In the genomic region with DNA sequence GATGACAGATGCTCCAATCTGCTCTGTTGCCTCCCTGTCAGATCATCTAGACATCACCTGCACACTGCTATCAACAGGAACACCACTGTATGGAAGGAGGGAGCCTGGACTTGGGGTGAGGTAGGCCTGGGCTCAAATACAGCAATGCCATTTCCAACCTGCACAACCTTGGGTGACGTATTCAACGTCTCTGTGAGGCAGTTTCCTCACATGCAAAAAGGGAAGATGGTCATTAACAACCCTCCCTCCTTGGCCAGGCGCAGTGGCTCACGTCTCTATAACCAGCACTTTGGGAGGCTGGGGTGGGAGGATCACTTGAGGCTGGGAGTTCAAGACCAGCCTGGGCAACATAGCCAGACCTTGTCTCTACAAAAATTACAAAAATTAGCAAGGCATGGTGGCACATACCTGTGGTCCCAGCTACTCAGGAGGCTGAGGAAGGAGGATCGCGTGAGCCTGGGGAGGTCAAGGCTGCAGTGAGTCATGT, we compare ENCODE assay signal across 10 cellular contexts. TPM values are rescaled to one million over a fixed set of nuclear protein-coding genes. Genes with fewer than 3 reads are reported as not detected.
DNase-seq lines count a peak whose midpoint lies in the region; ATAC-seq and TF ChIP-seq lines count a peak whose summit lies in the region.
"Had no signal": no experiment of that assay in that cellular context is flagged by ENCODE, and none has a peak within 500 bp of the region (broad histone marks: within the 10 kb centered on the region; RNA-seq: fewer than 3 reads in every experiment).

No MANE protein-coding gene starts in this region.

- no peak overlapping the region for H3K4me3 ChIP-seq in esophagus squamous epithelium

- 71 to 73% methylated on average over 3 to 6 of the region's 6 CpGs for WGBS in esophagus squamous epithelium, 2 donors

- no peak for TF ChIP-seq POLR2A in esophagus squamous epithelium (IDR thresholded peaks at IDR 0.05)

- H3K36me3 Mint-ChIP-seq in activated CD4-positive, alpha-beta T cell treated with anti-CD3 and anti-CD28 coated beads for 36 hours (ENCODE audit: low read depth): peaks cover 31% of the 10 kb centered on the region
- H3K36me3 Mint-ChIP-seq in T-helper 17 cell (ENCODE audit: low read depth): peaks cover 3% of the 10 kb centered on the region
- peaks cover 62% of the 10 kb centered on the region for H3K36me3 Mint-ChIP-seq in stimulated activated effector memory CD8-positive, alpha-beta T cell treated with anti-CD3 and anti-CD28 coated beads, Interleukin-12 subunit alpha, Interleukin-12 subunit beta, amount 100 ng/mL, for 72 hours

- H3K4me3 Mint-ChIP-seq in activated CD4-positive, alpha-beta T cell treated with anti-CD3 and anti-CD28 coated beads for 36 hours: no peak overlapping the region
- H3K4me3 Mint-ChIP-seq in T-helper 17 cell: peak overlapping the region; percentile 65
- peak overlapping the region; percentile 57 for H3K4me3 Mint-ChIP-seq in stimulated activated effector memory CD8-positive, alpha-beta T cell treated with anti-CD3 and anti-CD28 coated beads, Interleukin-12 subunit alpha, Interleukin-12 subunit beta, amount 100 ng/mL, for 72 hours

- TF ChIP-seq CTCF in esophagus squamous epithelium (IDR thresholded peaks at IDR 0.05): no peak

- H3K9me3 ChIP-seq in T-helper 17 cell (ENCODE audit: control insufficient read depth, low read length, poor library complexity, severe bottlenecking): no peaks in the 10 kb centered on the region
- no peaks in the 10 kb centered on the region for H3K9me3 ChIP-seq in esophagus squamous epithelium

- peaks cover 47% of the 10 kb centered on the region for H3K4me1 Mint-ChIP-seq in activated CD4-positive, alpha-beta T cell treated with anti-CD3 and anti-CD28 coated beads for 36 hours
- peaks cover 38% of the 10 kb centered on the region for H3K4me1 Mint-ChIP-seq in T-helper 17 cell
- peaks cover 53% of the 10 kb centered on the region for H3K4me1 Mint-ChIP-seq in stimulated activated effector memory CD8-positive, alpha-beta T cell treated with anti-CD3 and anti-CD28 coated beads, Interleukin-12 subunit alpha, Interleukin-12 subunit beta, amount 100 ng/mL, for 72 hours

- H3K36me3 ChIP-seq in esophagus squamous epithelium: peaks cover 5 to 50% (median 6%) of the 10 kb centered on the region in 3 donors

- H3K27ac ChIP-seq in esophagus squamous epithelium: peak overlapping the region; percentile 31 to 82 (median 54)

- intact Hi-C loops in activated CD4-positive, alpha-beta T cell treated with anti-CD3 and anti-CD28 coated beads for 36 hours (cut with DNase I, micrococcal nuclease): loop anchor here (1.0 to 2.0 kb wide), 4 partner anchors 13 to 35 kb away; partner anchors contain the start of genes ETHE1 (in 2 of the 2), IRGQ (in 1 of the 2), PINLYP (in 1 of the 2) and XRCC1 (in 1 of the 2)
- intact Hi-C loops in esophagus squamous epithelium (cut with DNase I): no loop called here

- no peaks in the 10 kb centered on the region for H3K9me3 Mint-ChIP-seq in activated CD4-positive, alpha-beta T cell treated with anti-CD3 and anti-CD28 coated beads for 36 hours (ENCODE audit: low read depth)
- no peaks in the 10 kb centered on the region for H3K9me3 Mint-ChIP-seq in stimulated activated effector memory CD8-positive, alpha-beta T cell treated with anti-CD3 and anti-CD28 coated beads, Interleukin-12 subunit alpha, Interleukin-12 subunit beta, amount 100 ng/mL, for 72 hours

- CTCF ChIA-PET in activated CD4-positive, alpha-beta T cell treated with anti-CD3 and anti-CD28 coated beads for 36 hours (lab: Charles Lee): interaction anchor here (0.7 to 1.2 kb wide), 2 partner anchors 31 to 43 kb away, joined by 3 to 4 read pairs; no protein-coding TSS in a partner anchor

- peak; percentile 8 for ATAC-seq in activated CD4-positive, alpha-beta T cell treated with anti-CD3 and anti-CD28 coated beads for 36 hours
- ATAC-seq in T-helper 17 cell: no peak
- no peak for ATAC-seq in stimulated activated effector memory CD8-positive, alpha-beta T cell treated with anti-CD3 and anti-CD28 coated beads, Interleukin-12 subunit alpha, Interleukin-12 subunit beta, amount 100 ng/mL, for 72 hours

- POLR2A ChIA-PET in activated CD4-positive, alpha-beta T cell treated with anti-CD3 and anti-CD28 coated beads for 36 hours (lab: Charles Lee): interaction anchor here (0.6 to 1.0 kb wide), 2 partner anchors 30 to 33 kb away, joined by 3 to 4 read pairs; partner anchors contain the start of gene IRGQ

- no peaks in the 10 kb centered on the region for H3K27me3 Mint-ChIP-seq in activated CD4-positive, alpha-beta T cell treated with anti-CD3 and anti-CD28 coated beads for 36 hours
- no peaks in the 10 kb centered on the region for H3K27me3 Mint-ChIP-seq in T-helper 17 cell

- H3K27ac Mint-ChIP-seq in activated CD4-positive, alpha-beta T cell treated with anti-CD3 and anti-CD28 coated beads for 36 hours: peak overlapping the region; percentile 94
- peak overlapping the region; percentile 96 for H3K27ac Mint-ChIP-seq in T-helper 17 cell
- H3K27ac Mint-ChIP-seq in stimulated activated effector memory CD8-positive, alpha-beta T cell treated with anti-CD3 and anti-CD28 coated beads, Interleukin-12 subunit alpha, Interleukin-12 subunit beta, amount 100 ng/mL, for 72 hours: peak overlapping the region; percentile 93

- peaks cover 5 to 12% (median 5%) of the 10 kb centered on the region in 3 donors for H3K4me1 ChIP-seq in esophagus squamous epithelium

- DNase-seq in activated CD4-positive, alpha-beta T cell treated with anti-CD3 and anti-CD28 coated beads for 36 hours: no peak
- no peak for DNase-seq in activated CD4-positive, alpha-beta T cell treated with anti-CD3 and anti-CD28 coated beads for 1 hour
- DNase-seq in T-helper 17 cell: no peak
- no peak for DNase-seq in esophagus squamous epithelium (lab: John Stamatoyannopoulos, UW)
- no peak for DNase-seq in stimulated activated effector memory CD8-positive, alpha-beta T cell treated with anti-CD3 and anti-CD28 coated beads, Interleukin-12 subunit alpha, Interleukin-12 subunit beta, amount 100 ng/mL, for 72 hours (ENCODE audit: low spot score in 2 of 2)
- no peak for DNase-seq in hippocampal formation (lab: John Stamatoyannopoulos, UW)
- no peak for DNase-seq in NCI-H226
- DNase-seq in SHP77 (lab: John Stamatoyannopoulos, UW): no peak
- DNase-seq: mesendoderm had no signal

- no peaks in the 10 kb centered on the region for H3K27me3 ChIP-seq in esophagus squamous epithelium

RNA-seq across cellular contexts. Expression of gene XRCC1, which starts 13.1 kb away (rescaled TPM):
- total RNA-seq in activated CD4-positive, alpha-beta T cell treated with anti-CD3 and anti-CD28 coated beads for 36 hours: 10 to 100 TPM; 31.6 to 40.0 TPM
- total RNA-seq in T-helper 17 cell (10 to 100 TPM; 37.9 to 38.9 TPM), esophagus squamous epithelium (10 to 100 TPM; 12.3 to 23.8 (median 18.6) TPM)

RNA-seq across cellular contexts. Expression of gene PINLYP, which starts 13.3 kb away (rescaled TPM):
- total RNA-seq in activated CD4-positive, alpha-beta T cell treated with anti-CD3 and anti-CD28 coated beads for 36 hours: 1 to 10 TPM; 3.5 to 3.6 TPM
- total RNA-seq in T-helper 17 cell: 1 to 10 TPM in 1 of 2 donors, under 1 TPM in 1; 0.52 to 1.5 TPM
- 10 to 100 TPM in 2 of 4 donors, 1 to 10 TPM in 2; 1.9 to 23.3 (median 9.3) TPM for total RNA-seq in esophagus squamous epithelium

RNA-seq across cellular contexts. Expression of gene ZNF575, which starts 29.3 kb away (rescaled TPM):
- total RNA-seq in activated CD4-positive, alpha-beta T cell treated with anti-CD3 and anti-CD28 coated beads for 36 hours: 1 to 10 TPM; 3.4 to 4.3 TPM
- total RNA-seq in T-helper 17 cell (1 to 10 TPM; 4.0 to 4.3 TPM), esophagus squamous epithelium (not detected)
- total RNA-seq: HT1080 had no signal

RNA-seq across cellular contexts. Expression of gene IRGQ, which starts 33.7 kb away (rescaled TPM):
- total RNA-seq in activated CD4-positive, alpha-beta T cell treated with anti-CD3 and anti-CD28 coated beads for 36 hours: 10 to 100 TPM; 11.1 to 16.4 TPM
- 10 to 100 TPM; 49.9 to 51.1 TPM for total RNA-seq in T-helper 17 cell
- total RNA-seq in esophagus squamous epithelium: 10 to 100 TPM in 3 of 4 donors, 1 to 10 TPM in 1; 9.6 to 18.4 (median 15.1) TPM

RNA-seq across cellular contexts. Expression of gene ZNF576, which starts 34.1 kb away (rescaled TPM):
- 10 to 100 TPM; 11.6 to 14.3 TPM for total RNA-seq in activated CD4-positive, alpha-beta T cell treated with anti-CD3 and anti-CD28 coated beads for 36 hours
- total RNA-seq in T-helper 17 cell (10 to 100 TPM in 1 of 2 donors, 1 to 10 TPM in 1; 7.9 to 11.1 TPM), esophagus squamous epithelium (10 to 100 TPM in 2 of 4 donors, 1 to 10 TPM in 2; 4.2 to 16.8 (median 10.0) TPM)

Comparison
In these comparisons a context has a peak if more than half of its experiments do, and no peak if none do; other contexts are left out.
1. RNA of gene ZNF575, which starts 29.3 kb away (total RNA-seq): 4.0 to 4.3 TPM in T-helper 17 cell and 3.4 to 4.3 TPM in activated CD4-positive, alpha-beta T cell treated with anti-CD3 and anti-CD28 coated beads for 36 hours; not detected in esophagus squamous epithelium; every median in the first group is over 4 times any median in the second.
2. Peak in every context shown above with its lines, with median percentiles within 50 percentile points of each other: H3K27ac Mint-ChIP-seq.